16 cellular contexts compared by ENCODE assay signal in genomic region chr4:187666634-187667033, GRCh38.
DNase-seq lines count a peak whose midpoint lies in the region; ATAC-seq and TF ChIP-seq lines count a peak whose summit lies in the region.
"Had no signal": no experiment of that assay in that cellular context is flagged by ENCODE, and none has a peak within 500 bp of the region (broad histone marks: within the 10 kb centered on the region; RNA-seq: fewer than 3 reads in every experiment).

No MANE protein-coding gene starts in this region.

- TF ChIP-seq CTCF in C4-2B (conservative IDR thresholded peaks at IDR 0.05), result 0 out of 2 replicates have a peak, but pooled peaks have one; percentile 4
- peak; percentile 22; the same call in 1 of the 2 replicates for TF ChIP-seq CTCF in OCI-LY1 (IDR thresholded peaks at IDR 0.05; ENCODE audit: low read length)
- no peak for TF ChIP-seq CTCF in fibroblast of villous mesenchyme (IDR thresholded peaks at IDR 0.05; ENCODE audit: insufficient read depth, low read depth, low read length)
- TF ChIP-seq CTCF in right atrium auricular region (IDR thresholded peaks at IDR 0.05), result no peak

- H3K9me3 ChIP-seq in OCI-LY1 (ENCODE audit: low read length), result no peaks in the 10 kb centered on the region
- H3K9me3 ChIP-seq in right atrium auricular region, result no peaks in the 10 kb centered on the region
- H3K9me3 ChIP-seq: left ventricle myocardium inferior, transverse colon had no signal

- H3K9me2 ChIP-seq in OCI-LY1 (ENCODE audit: low read depth, low read length), result no peaks in the 10 kb centered on the region

- H3K4me3 ChIP-seq in OCI-LY1 (ENCODE audit: low read depth, low read length, poor library complexity, severe bottlenecking), result no peak overlapping the region
- no peak overlapping the region for H3K4me3 ChIP-seq in fibroblast of villous mesenchyme (ENCODE audit: low read depth, low read length)
- no peak overlapping the region for H3K4me3 ChIP-seq in right atrium auricular region
- H3K4me3 ChIP-seq: left ventricle myocardium inferior, transverse colon had no signal

- intact Hi-C loops in activated T-helper 1 cell treated with anti-CD3 and anti-CD28 coated beads, Interleukin-12 subunit alpha, Interleukin-12 subunit beta, Interleukin-2, Interleukin-4 antibody, amounts not matched to agents 30 ng/mL and 10 ng/mL and 1 ng/mL, durations not matched to agents 14 hours and 24 hours and 36 hours (cut with micrococcal nuclease), result no loop called here

- no peak overlapping the region for H3K27ac Mint-ChIP-seq in activated T-helper 1 cell treated with anti-CD3 and anti-CD28 coated beads, Interleukin-12 subunit alpha, Interleukin-12 subunit beta, Interleukin-2, Interleukin-4 antibody, amounts not matched to agents 30 ng/mL and 10 ng/mL and 1 ng/mL, durations not matched to agents 14 hours and 24 hours and 36 hours
- H3K27ac Mint-ChIP-seq: activated B cell treated with CpG ODN at 0.5 μM for 24 hours, naive B cell had no signal

- no peaks in the 10 kb centered on the region for H3K27me3 Mint-ChIP-seq in activated T-helper 1 cell treated with anti-CD3 and anti-CD28 coated beads, Interleukin-12 subunit alpha, Interleukin-12 subunit beta, Interleukin-2, Interleukin-4 antibody, amounts not matched to agents 30 ng/mL and 10 ng/mL and 1 ng/mL, durations not matched to agents 14 hours and 24 hours and 36 hours (ENCODE audit: insufficient read depth)
- H3K27me3 Mint-ChIP-seq: activated B cell treated with CpG ODN at 0.5 μM for 24 hours, naive B cell had no signal

- H3K4me1 Mint-ChIP-seq in activated T-helper 1 cell treated with anti-CD3 and anti-CD28 coated beads, Interleukin-12 subunit alpha, Interleukin-12 subunit beta, Interleukin-2, Interleukin-4 antibody, amounts not matched to agents 30 ng/mL and 10 ng/mL and 1 ng/mL, durations not matched to agents 14 hours and 24 hours and 36 hours (ENCODE audit: low read depth), result no peaks in the 10 kb centered on the region
- H3K4me1 Mint-ChIP-seq: activated B cell treated with CpG ODN at 0.5 μM for 24 hours, naive B cell had no signal

- no peak for ATAC-seq in HG03565 (IDR thresholded peaks at IDR 0.05; ENCODE audit: unreplicated experiment)

- no peaks in the 10 kb centered on the region for H3K79me2 ChIP-seq in OCI-LY1 (ENCODE audit: insufficient read depth, low read length)

- peak; percentile 3 for DNase-seq in fibroblast of villous mesenchyme (ENCODE audit: low read depth)
- peak; percentile 2 for DNase-seq in putamen (ENCODE audit: low spot score)
- DNase-seq in activated T-helper 1 cell treated with anti-CD3 and anti-CD28 coated beads, Interleukin-12 subunit alpha, Interleukin-12 subunit beta, Interleukin-2, Interleukin-4 antibody, amounts not matched to agents 30 ng/mL and 10 ng/mL and 1 ng/mL, durations not matched to agents 14 hours and 24 hours and 36 hours (ENCODE audit: low spot score), result no peak
- no peak for DNase-seq in NCI-H2196 (lab: John Stamatoyannopoulos, UW; ENCODE audit: unreplicated experiment)
- DNase-seq in right atrium auricular region (ENCODE audit: low spot score), result no peak
- DNase-seq: activated B cell treated with CpG ODN at 0.5 μM for 24 hours; activated naive CD4-positive, alpha-beta T cell; left ventricle myocardium inferior; naive B cell; NCI-H2171 treated with DMSO at 0.1 percent for 48 hours; stimulated activated CD4-positive, alpha-beta T cell treated with anti-CD3 and anti-CD28 coated beads, Interleukin-4, amount 100 ng/mL, for 4 hours; SW 1271; transverse colon had no signal

- no peaks in the 10 kb centered on the region for H3K36me3 ChIP-seq in OCI-LY1 (ENCODE audit: insufficient read depth, low read length)
- H3K36me3 ChIP-seq in right atrium auricular region, result no peaks in the 10 kb centered on the region
- H3K36me3 ChIP-seq: left ventricle myocardium inferior, transverse colon had no signal

- H3K27me3 ChIP-seq in OCI-LY1 (ENCODE audit: insufficient read depth, low read length) (no peaks in the 10 kb centered on the region), right atrium auricular region (no peaks in the 10 kb centered on the region)
- H3K27me3 ChIP-seq: transverse colon had no signal

- no peak overlapping the region for H3K27ac ChIP-seq in C4-2B
- no peak overlapping the region for H3K27ac ChIP-seq in OCI-LY1 (ENCODE audit: low read depth, low read length, poor library complexity, severe bottlenecking)
- no peak overlapping the region for H3K27ac ChIP-seq in right atrium auricular region
- H3K27ac ChIP-seq: left ventricle myocardium inferior, transverse colon had no signal

- H3F3A ChIP-seq in OCI-LY1 (ENCODE audit: insufficient read depth, low read length), result no peaks in the 10 kb centered on the region

- H2AFZ ChIP-seq in OCI-LY1 (ENCODE audit: low read length), result no peak overlapping the region

- peaks cover 27% of the 10 kb centered on the region for H3K4me1 ChIP-seq in OCI-LY1 (ENCODE audit: insufficient read depth, low read length, severe bottlenecking)
- H3K4me1 ChIP-seq in right atrium auricular region, result no peaks in the 10 kb centered on the region
- H3K4me1 ChIP-seq: left ventricle myocardium inferior, transverse colon had no signal

- H3K4me3 Mint-ChIP-seq in activated T-helper 1 cell treated with anti-CD3 and anti-CD28 coated beads, Interleukin-12 subunit alpha, Interleukin-12 subunit beta, Interleukin-2, Interleukin-4 antibody, amounts not matched to agents 30 ng/mL and 10 ng/mL and 1 ng/mL, durations not matched to agents 14 hours and 24 hours and 36 hours, result no peak overlapping the region
- H3K4me3 Mint-ChIP-seq: activated B cell treated with CpG ODN at 0.5 μM for 24 hours, naive B cell had no signal

- peaks cover 28% of the 10 kb centered on the region for H3K9me3 Mint-ChIP-seq in activated T-helper 1 cell treated with anti-CD3 and anti-CD28 coated beads, Interleukin-12 subunit alpha, Interleukin-12 subunit beta, Interleukin-2, Interleukin-4 antibody, amounts not matched to agents 30 ng/mL and 10 ng/mL and 1 ng/mL, durations not matched to agents 14 hours and 24 hours and 36 hours

- H3K4me2 ChIP-seq in OCI-LY1 (ENCODE audit: low read length), result no peak overlapping the region

- no peaks in the 10 kb centered on the region for H3K36me3 Mint-ChIP-seq in activated T-helper 1 cell treated with anti-CD3 and anti-CD28 coated beads, Interleukin-12 subunit alpha, Interleukin-12 subunit beta, Interleukin-2, Interleukin-4 antibody, amounts not matched to agents 30 ng/mL and 10 ng/mL and 1 ng/mL, durations not matched to agents 14 hours and 24 hours and 36 hours (ENCODE audit: low read depth)
- H3K36me3 Mint-ChIP-seq: naive B cell had no signal

- H4K20me1 ChIP-seq in OCI-LY1 (ENCODE audit: insufficient read depth, low read length), result no peaks in the 10 kb centered on the region

- no peak overlapping the region for H3K9ac ChIP-seq in OCI-LY1 (ENCODE audit: low read length)

Comparison
In these comparisons a context has a peak if more than half of its experiments do, and no peak if none do; other contexts are left out.
1. CTCF ChIP-seq: peak in C4-2B (single experiment) and OCI-LY1 (single experiment); none in fibroblast of villous mesenchyme (single experiment) and right atrium auricular region (0 of 2).
2. DNase-seq: peak in fibroblast of villous mesenchyme (single experiment) and putamen (single experiment); none in activated T-helper 1 cell treated with anti-CD3 and anti-CD28 coated beads, Interleukin-12 subunit alpha, Interleukin-12 subunit beta, Interleukin-2, Interleukin-4 antibody, amounts not matched to agents 30 ng/mL and 10 ng/mL and 1 ng/mL, durations not matched to agents 14 hours and 24 hours and 36 hours (single experiment), NCI-H2196 (single experiment) and right atrium auricular region (single experiment).